In the genomic region with DNA sequence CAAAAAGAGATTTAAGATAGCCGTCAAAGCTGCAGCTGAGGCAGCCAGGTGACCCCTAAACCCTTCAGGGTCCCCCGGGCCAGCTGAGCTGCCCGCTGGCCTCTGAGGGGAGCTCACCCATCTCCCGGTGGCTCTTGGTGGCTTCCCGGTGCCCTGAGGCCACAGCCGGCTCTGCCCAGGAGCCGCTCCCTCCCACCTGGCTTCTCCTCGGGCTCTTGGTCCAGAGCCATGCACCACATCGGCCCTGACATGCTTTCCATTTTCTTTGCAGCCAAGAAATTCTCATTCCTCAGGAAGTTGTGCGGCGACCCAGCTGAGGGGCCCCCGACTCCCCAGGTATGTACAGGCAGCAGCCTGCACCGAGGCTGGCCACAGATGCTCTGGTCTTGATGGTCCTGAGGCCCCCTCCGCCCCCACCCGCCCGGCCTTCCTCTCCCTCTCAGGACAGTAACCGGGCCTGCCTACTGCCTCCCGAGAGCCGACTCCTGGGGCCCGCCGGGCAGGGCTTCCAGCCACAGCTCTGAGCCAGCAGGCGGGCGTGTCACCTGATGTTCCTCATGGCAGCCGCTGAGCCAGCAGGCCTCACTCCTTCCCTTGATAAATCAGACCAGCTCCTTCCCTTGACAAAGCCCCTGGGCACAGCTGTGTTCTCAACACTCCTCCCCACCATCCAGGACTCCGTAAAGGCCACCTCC, we compare ENCODE assay signal across 17 cellular contexts. TPM values are rescaled to one million over a fixed set of nuclear protein-coding genes. Genes with fewer than 3 reads are reported as not detected.
DNase-seq lines count a peak whose midpoint lies in the region; ATAC-seq, FAIRE-seq and TF ChIP-seq lines count a peak whose summit lies in the region.
"Had no signal": no experiment of that assay in that cellular context is flagged by ENCODE, and none has a peak within 500 bp of the region (broad histone marks: within the 10 kb centered on the region; RNA-seq: fewer than 3 reads in every experiment).

No MANE protein-coding gene starts in this region.

- no peak for TF ChIP-seq EP300 in H1 (IDR thresholded peaks at IDR 0.05; ENCODE audit: borderline replicate concordance in 1 of 2, low read depth in 2 of 2, low read length in 2 of 2)

- H3K27me3 ChIP-seq in BLaER1 (peaks cover 36% of the 10 kb centered on the region), H1 (replicated peaks in 1 of 4; ENCODE audit: control insufficient read depth in 3 of 4, extremely low read depth in 1 of 4, insufficient read depth in 3 of 4, low read length in 3 of 4) (peaks cover 0 to 3% (median 1%) of the 10 kb centered on the region in 4 experiments; a peak in 4 of 7 replicates), H9 (ENCODE audit: insufficient read depth, low read length) (no peaks in the 10 kb centered on the region)

- no peak overlapping the region for H2BK15ac ChIP-seq in H1 (ENCODE audit: low read length)
- H2BK15ac ChIP-seq in H9 (ENCODE audit: low read depth, low read length) = no peak overlapping the region

- H4K20me1 ChIP-seq in BLaER1 = peaks cover 54% of the 10 kb centered on the region
- peaks cover 0 to 10% of the 10 kb centered on the region in 2 experiments for H4K20me1 ChIP-seq in H1 (replicated peaks in 1 of 2; ENCODE audit: control insufficient read depth in 1 of 2, insufficient read depth in 2 of 2, low read length in 2 of 2)
- no peaks in the 10 kb centered on the region for H4K20me1 ChIP-seq in H9 (ENCODE audit: control insufficient read depth, insufficient read depth, insufficient read length)

- H3K18ac ChIP-seq in H1 (ENCODE audit: extremely low read depth, low read length) (no peak overlapping the region), H9 (ENCODE audit: insufficient read length, low read depth, low read length) (no peak overlapping the region)

- no peak overlapping the region for H3T11ph ChIP-seq in H9 (ENCODE audit: low read length)

- H2BK120ac ChIP-seq in H1 (replicated peaks; ENCODE audit: low read depth, low read length) (no peak overlapping the region), H9 (ENCODE audit: low read depth, low read length, poor library complexity, severe bottlenecking) (no peak overlapping the region)

- H3K79me1 ChIP-seq in H1 (ENCODE audit: low read depth, low read length) = no peaks in the 10 kb centered on the region
- H3K79me1 ChIP-seq in H9 (ENCODE audit: insufficient read depth, low read depth, low read length, poor library complexity, severe bottlenecking) = no peaks in the 10 kb centered on the region

- H3K23me2 ChIP-seq in H1 (ENCODE audit: low read depth, low read length) (peaks cover 14% of the 10 kb centered on the region; the same call in 1 of the 2 replicates), H9 (ENCODE audit: insufficient read length, low read depth, low read length, poor library complexity, severe bottlenecking) (no peaks in the 10 kb centered on the region)

- DNase-seq in RWPE1 (ENCODE audit: low spot score) = no peak
- no peak for DNase-seq in H1 (ENCODE audit: low read depth in 1 of 2, low spot score in 2 of 2)
- DNase-seq in pons (ENCODE audit: low spot score) = peak; percentile 30
- DNase-seq in H9 = no peak
- DNase-seq in NOMO-1 treated with dmso at 0.1 percent for 144 hours (lab: John Stamatoyannopoulos, UW; ENCODE audit: unreplicated experiment) = no peak
- DNase-seq: activated CD4-positive, CD25-positive, alpha-beta regulatory T cell; activated CD8-positive, alpha-beta memory T cell treated with anti-CD3 and anti-CD28 coated beads for 24 hours; lower lobe of right lung; NCI-H1048; NCI-H2081 treated with DMSO at 0.1 percent for 48 hours had no signal

- H3K36me3 ChIP-seq in BLaER1 (no peaks in the 10 kb centered on the region), H1 (ENCODE audit: control insufficient read depth in 2 of 4, insufficient read depth in 4 of 4, low read length in 3 of 4) (no peaks in the 10 kb centered on the region)
- H3K36me3 ChIP-seq: lower lobe of right lung had no signal

- POLR2A ChIA-PET in RWPE1 (lab: Yijun Ruan, JAX; ENCODE audit: low non-redundant PET) = no interaction called here
- POLR2A ChIA-PET in H1 (lab: Charles Lee; ENCODE audit: partially characterized antibody) = no interaction called here

- TF ChIP-seq CTCF in RWPE1 (conservative IDR thresholded peaks at IDR 0.05; ENCODE audit: low read depth) (no peak), H1 (IDR thresholded peaks at IDR 0.05; ENCODE audit: control extremely low read depth in 1 of 3, insufficient read depth in 1 of 3, low read depth in 1 of 3, low read length in 3 of 3) (no peak), H9 (conservative IDR thresholded peaks at IDR 0.05) (no peak)

- H2BK20ac ChIP-seq in H1 (ENCODE audit: low read length) (no peak overlapping the region), H9 (ENCODE audit: low read depth, low read length, poor library complexity, severe bottlenecking) (no peak overlapping the region)

- FAIRE-seq in H1 (lab: Jason Lieb, UNC) = no peak
- FAIRE-seq: endometrium had no signal

- H4K91ac ChIP-seq in H1 (replicated peaks; ENCODE audit: insufficient read length, low read length) = no peak overlapping the region
- no peak overlapping the region for H4K91ac ChIP-seq in H9 (ENCODE audit: insufficient read length, low read depth, low read length)

- no peak overlapping the region for H3K4ac ChIP-seq in H1 (replicated peaks; ENCODE audit: insufficient read length, low read depth, low read length)
- H3K4ac ChIP-seq in H9 (ENCODE audit: low read depth, low read length) = no peak overlapping the region

- H4K5ac ChIP-seq in H1 (ENCODE audit: insufficient read length, low read depth, low read length) = no peak overlapping the region
- no peak overlapping the region for H4K5ac ChIP-seq in H9 (ENCODE audit: insufficient read length, low read depth, low read length)

- H3K9ac ChIP-seq in BLaER1 = no peak overlapping the region
- H3K9ac ChIP-seq in H1 (replicated peaks in 1 of 4; ENCODE audit: extremely low read depth in 1 of 4, low read depth in 3 of 4, low read length in 3 of 4) = no peak overlapping the region
- H3K9ac ChIP-seq in H9 (ENCODE audit: extremely low read depth, insufficient read length, low read length) = no peak overlapping the region

- CTCF ChIA-PET in RWPE1 (lab: Yijun Ruan, JAX) (interaction anchor here (0.5 to 0.7 kb wide), 2 partner anchors 102 to 906 kb away, joined by 3 to 7 read pairs; no protein-coding TSS in a partner anchor), H1 (lab: Charles Lee; ENCODE audit: partially characterized antibody) (interaction anchor here (0.6 to 3.1 kb wide), 4 partner anchors 12 to 1362 kb away, joined by 3 to 21 read pairs (median 3); partner anchors contain the start of gene MVD)

- TF ChIP-seq POLR2A in H1 (IDR thresholded peaks at IDR 0.05; ENCODE audit: control extremely low read depth in 1 of 2, low read depth in 2 of 2, low read length in 2 of 2) = no peak

- 74% methylated on average over 15 of the region's 25 CpGs; no CpG with 5 or more reads in 1 of the 2 experiments for WGBS in H1 (ENCODE audit: extremely low coverage in 1 of 2, insufficient coverage in 1 of 2, insufficient read length in 1 of 2, insufficient replicate concordance in 2 of 2, low coverage in 1 of 2, low lambda C conversion rate in 2 of 2, missing lambda C conversion rate in 1 of 2), 2 experiments
- no CpG with 5 or more reads among the region's 25 CpGs for WGBS in H9 (ENCODE audit: extremely low coverage, insufficient read length, low lambda C conversion rate)

- H3K23ac ChIP-seq in H1 (ENCODE audit: insufficient read length) (no peak overlapping the region), H9 (ENCODE audit: insufficient read length, low read depth, low read length) (no peak overlapping the region)

- ATAC-seq in GM19397 (IDR thresholded peaks at IDR 0.05; ENCODE audit: unreplicated experiment) = no peak
- no peak for ATAC-seq in HG03469 (IDR thresholded peaks at IDR 0.05; ENCODE audit: unreplicated experiment)
- ATAC-seq: lower lobe of right lung had no signal

- no peak overlapping the region for H3K4me3 Mint-ChIP-seq in H9
- H3K4me3 Mint-ChIP-seq: T-helper 1 cell treated with Interleukin-12 subunit alpha and Interleukin-12 subunit beta and Interleukin-4 antibody, amounts not matched to agents 30 μg/mL and 1 μg/mL, for 36 hours had no signal

- H3K4me1 ChIP-seq in BLaER1 = peaks cover 30% of the 10 kb centered on the region
- peaks cover 0 to under 1% (median under 1%) of the 10 kb centered on the region in 4 experiments; a peak in 1 of 7 replicates for H3K4me1 ChIP-seq in H1 (replicated peaks in 1 of 4; ENCODE audit: control insufficient read depth in 3 of 4, insufficient read depth in 4 of 4, low read length in 3 of 4)
- no peaks in the 10 kb centered on the region for H3K4me1 ChIP-seq in H9 (ENCODE audit: insufficient read depth, low read length)

- H3K27ac ChIP-seq in BLaER1 (no peak overlapping the region), RWPE1 (peak overlapping the region; percentile 88), H1 (ENCODE audit: low read depth, low read length) (no peak overlapping the region), H9 (ENCODE audit: insufficient read length, low read depth, low read length) (no peak overlapping the region)
- H3K27ac ChIP-seq: lower lobe of right lung had no signal

- no peak overlapping the region for H2BK5ac ChIP-seq in H1 (ENCODE audit: low read depth, low read length)
- no peak overlapping the region for H2BK5ac ChIP-seq in H9 (ENCODE audit: insufficient read length, low read length)

- no peak overlapping the region for H3K14ac ChIP-seq in H1 (ENCODE audit: insufficient read length)
- no peak overlapping the region for H3K14ac ChIP-seq in H9 (ENCODE audit: insufficient read depth, low read length)

- H3K27ac Mint-ChIP-seq in H9 = no peak overlapping the region; a peak in 1 of 7 replicates
- H3K27ac Mint-ChIP-seq: IgD-negative memory B cell; T-helper 1 cell treated with Interleukin-12 subunit alpha and Interleukin-12 subunit beta and Interleukin-4 antibody, amounts not matched to agents 30 μg/mL and 1 μg/mL, for 36 hours had no signal

- H3K9me3 ChIP-seq in BLaER1 (no peaks in the 10 kb centered on the region), H1 (ENCODE audit: insufficient read depth in 2 of 2, low read depth in 1 of 2, low read length in 1 of 2) (no peaks in the 10 kb centered on the region), H9 (ENCODE audit: control insufficient read depth, low read depth, low read length) (no peaks in the 10 kb centered on the region)
- H3K9me3 ChIP-seq: lower lobe of right lung had no signal

- no peaks in the 10 kb centered on the region; the same call in 1 of the 2 replicates for H3K27me3 Mint-ChIP-seq in H9 (ENCODE audit: low read depth)
- H3K27me3 Mint-ChIP-seq: IgD-negative memory B cell had no signal

- H3K4me2 ChIP-seq in BLaER1 (peak overlapping the region; percentile 23; the same call in 1 of the 2 replicates), H1 (ENCODE audit: insufficient read depth in 1 of 2, low read depth in 2 of 2, low read length in 2 of 2) (no peak overlapping the region), H9 (ENCODE audit: insufficient read depth, insufficient read length, low read length) (no peak overlapping the region)

- H3K36me3 Mint-ChIP-seq in H9 (ENCODE audit: insufficient read depth in 1 of 3, low read depth in 3 of 3) = no peaks in the 10 kb centered on the region
- H3K36me3 Mint-ChIP-seq: IgD-negative memory B cell had no signal

- H3K56ac ChIP-seq in H1 (replicated peaks; ENCODE audit: insufficient read length, low read depth, low read length) (no peak overlapping the region), H9 (ENCODE audit: insufficient read length, low read depth, low read length) (no peak overlapping the region)

- TF ChIP-seq RAD21 in H1 (IDR thresholded peaks at IDR 0.05 in 1 of 2, conservative IDR thresholded peaks at IDR 0.05 in 1 of 2; ENCODE audit: low read depth in 2 of 2, low read length in 2 of 2) = no peak

- H2AK5ac ChIP-seq in H1 (ENCODE audit: low read depth, low read length) (no peak overlapping the region), H9 (ENCODE audit: insufficient read length, low read length) (no peak overlapping the region)

- H3K9me3 Mint-ChIP-seq in H9 = no peaks in the 10 kb centered on the region
- H3K9me3 Mint-ChIP-seq: IgD-negative memory B cell; T-helper 1 cell treated with Interleukin-12 subunit alpha and Interleukin-12 subunit beta and Interleukin-4 antibody, amounts not matched to agents 30 μg/mL and 1 μg/mL, for 36 hours had no signal

- H2AFZ ChIP-seq in H1 (ENCODE audit: low read length) (no peak overlapping the region), H9 (ENCODE audit: low read length) (no peak overlapping the region)

- H3K4me1 Mint-ChIP-seq in H9 = no peaks in the 10 kb centered on the region

- H4K8ac ChIP-seq in H1 (ENCODE audit: extremely low read depth, insufficient read depth, low read length) (peak overlapping the region; percentile 19; the same call in 1 of the 2 replicates), H9 (replicated peaks; ENCODE audit: insufficient read length, low read depth, low read length) (no peak overlapping the region)

- H2BK12ac ChIP-seq in H1 (ENCODE audit: low read depth, low read length) (no peak overlapping the region), H9 (ENCODE audit: insufficient read length, low read depth, low read length) (no peak overlapping the region)

- H3K79me2 ChIP-seq in H1 (ENCODE audit: control insufficient read depth in 1 of 2, insufficient read depth in 2 of 2, low read length in 2 of 2) (no peaks in the 10 kb centered on the region), H9 (ENCODE audit: insufficient read depth, low read length) (no peaks in the 10 kb centered on the region)

- H3K4me3 ChIP-seq in BLaER1 (no peak overlapping the region), H1 (ENCODE audit: extremely low read depth in 1 of 4, insufficient read depth in 2 of 4, low read depth in 3 of 4, low read length in 4 of 4) (no peak overlapping the region)
- H3K4me3 ChIP-seq: lower lobe of right lung had no signal

RNA-seq across cellular contexts. Expression of gene ZFPM1, which starts 28.4 kb away (rescaled TPM):
- total RNA-seq in H1 (2021; fragmentation: NEBNext Ultra II Directional; extraction: Animal tissue kit (Norgen Biotek cat#: 25700)) = 3.4 and 4.8 TPM in 2 replicates
- 0.74 and 1.4 TPM in 2 replicates for polyA plus RNA-seq in H1 (2011; rRNA removed)
- 1.1 TPM for polyA plus RNA-seq in H1 (2011; cell fraction: cytosol; rRNA removed)
- 3.6 TPM for polyA plus RNA-seq in H1 (2011; cell fraction: nucleus; rRNA removed)
- 1.5 to 3.3 TPM (median 1.9 TPM) in 4 replicates for polyA plus RNA-seq in H1 (2012, experiment 1 of 2)
- polyA plus RNA-seq in H1 (2012, experiment 2 of 2) = 1.00 TPM
- polyA plus RNA-seq in H1 (2013, experiment 1 of 2) = 3.1 TPM
- polyA plus RNA-seq in H1 (2013, experiment 2 of 2) = 2.9 TPM
- 0.29 and 0.57 TPM in 2 replicates for polyA minus RNA-seq in H1 (2011; rRNA and poly(A)+ RNA removed)
- polyA minus RNA-seq in H1 (2011; cell fraction: cytosol; rRNA and poly(A)+ RNA removed) = 2.8 TPM
- 3.3 TPM for polyA minus RNA-seq in H1 (2011; cell fraction: nucleus; rRNA and poly(A)+ RNA removed)
- total RNA-seq in H9 (2021) = 3.6 and 4.7 TPM in 2 replicates

RNA-seq across cellular contexts. Expression of gene ZNF469, which starts 41.9 kb away (rescaled TPM):
- total RNA-seq in H1 (2021; fragmentation: NEBNext Ultra II Directional; extraction: Animal tissue kit (Norgen Biotek cat#: 25700)) = 1.8 and 2.0 TPM in 2 replicates
- 0.30 and 0.53 TPM in 2 replicates for polyA plus RNA-seq in H1 (2011; rRNA removed)
- 0.23 TPM for polyA plus RNA-seq in H1 (2011; cell fraction: cytosol; rRNA removed)
- 1.1 TPM for polyA plus RNA-seq in H1 (2011; cell fraction: nucleus; rRNA removed)
- polyA plus RNA-seq in H1 (2012, experiment 1 of 2) = 0.54 to 0.96 TPM (median 0.90 TPM) in 4 replicates
- polyA plus RNA-seq in H1 (2012, experiment 2 of 2) = 0.63 TPM
- polyA plus RNA-seq in H1 (2013, experiment 1 of 2) = 0.45 TPM
- polyA plus RNA-seq in H1 (2013, experiment 2 of 2) = 0.42 TPM
- polyA minus RNA-seq in H1 (2011; rRNA and poly(A)+ RNA removed) = 0.32 and 0.41 TPM in 2 replicates
- 1.1 TPM for polyA minus RNA-seq in H1 (2011; cell fraction: cytosol; rRNA and poly(A)+ RNA removed)
- 1.5 TPM for polyA minus RNA-seq in H1 (2011; cell fraction: nucleus; rRNA and poly(A)+ RNA removed)
- total RNA-seq in H9 (2021) = 4.4 TPM in 2 replicates
- polyA plus RNA-seq: neural cell had no signal
